ENCODE assay signal across 22 cellular contexts in the genomic region with DNA sequence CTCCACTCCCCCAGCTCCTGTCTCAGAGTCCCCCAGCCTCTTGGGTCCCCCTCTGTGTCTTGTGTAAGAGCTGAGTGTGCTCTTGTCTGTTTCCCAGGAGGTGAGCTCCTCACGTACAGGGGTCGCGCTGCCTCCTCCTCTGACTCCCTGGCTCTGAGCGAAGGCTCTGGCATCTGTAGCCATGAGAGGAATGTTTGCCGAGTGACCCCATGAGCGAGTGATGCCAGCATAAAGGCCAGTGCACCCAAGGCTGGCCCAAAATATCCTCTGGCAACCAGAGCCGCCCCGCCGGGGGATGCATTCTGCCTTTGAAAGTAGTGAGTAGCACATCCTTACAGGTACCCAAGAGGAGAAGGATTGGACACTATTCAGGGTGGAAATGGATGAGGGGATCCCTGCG.
"Had no signal": no experiment of that assay in that cellular context is flagged by ENCODE, and none has a peak within 500 bp of the region (broad histone marks: within the 10 kb centered on the region; RNA-seq: fewer than 3 reads in every experiment).

No MANE protein-coding gene starts in this region.

- H3K4me1 ChIP-seq: esophagus muscularis mucosa, foreskin keratinocyte, gastroesophageal sphincter, heart left ventricle, left lung, lower lobe of right lung had no signal

- H3K27ac ChIP-seq: coronary artery, dorsolateral prefrontal cortex, esophagus muscularis mucosa, foreskin keratinocyte, gastroesophageal sphincter, heart left ventricle, hepatocyte, left lung, lower lobe of right lung had no signal

- H3K27me3 ChIP-seq: dorsolateral prefrontal cortex, foreskin keratinocyte, hepatocyte had no signal

- FAIRE-seq: colon, endothelial cell of umbilical vein, frontal cortex had no signal

- ATAC-seq: foreskin keratinocyte, gastroesophageal sphincter, left cardiac atrium, left lung, left ventricle myocardium superior, lower lobe of right lung had no signal

- H3K36me3 ChIP-seq: esophagus muscularis mucosa, gastroesophageal sphincter, heart left ventricle, left lung, lower lobe of right lung had no signal

- H3K9me3 ChIP-seq: esophagus muscularis mucosa, gastroesophageal sphincter, heart left ventricle, left lung, lower lobe of right lung had no signal

- H3K4me3 ChIP-seq: coronary artery, dorsolateral prefrontal cortex, esophagus muscularis mucosa, gastroesophageal sphincter, heart left ventricle, hepatocyte, left lung, lower lobe of right lung had no signal

- DNase-seq: dermis blood vessel endothelial cell; dorsolateral prefrontal cortex; effector CD4-positive, alpha-beta T cell; effector memory CD4-positive, alpha-beta T cell; foreskin keratinocyte; heart left ventricle; hypothalamus; immature natural killer cell; islet precursor cell; left cardiac atrium; left lung; left ventricle myocardium superior; lower lobe of right lung; mesenchymal stem cell; midbrain had no signal
